ENCODE assay signal across 26 cellular contexts in genomic region chr1:156388814-156389137, GRCh38. TPM values are rescaled to one million over a fixed set of nuclear protein-coding genes. Genes with fewer than 3 reads are reported as not detected.
DNase-seq lines count a peak whose midpoint lies in the region; ATAC-seq, FAIRE-seq and TF ChIP-seq lines count a peak whose summit lies in the region.
"Had no signal": no experiment of that assay in that cellular context is flagged by ENCODE, and none has a peak within 500 bp of the region (broad histone marks: within the 10 kb centered on the region; RNA-seq: fewer than 3 reads in every experiment).

No MANE protein-coding gene starts in this region.

- H3K9me3 ChIP-seq in HepG2 (ENCODE audit: low read length): no peaks in the 10 kb centered on the region
- H3K9me3 ChIP-seq in right lobe of liver: no peaks in the 10 kb centered on the region
- no peaks in the 10 kb centered on the region for H3K9me3 ChIP-seq in endothelial cell of umbilical vein (replicated peaks; ENCODE audit: control insufficient read depth, insufficient read depth, low read length)
- H3K9me3 ChIP-seq: A549, BLaER1 had no signal

- TF ChIP-seq RAD21 in HepG2 (CRISPR knock-in tag; IDR thresholded peaks at IDR 0.05): no peak

- TF ChIP-seq EP300 in HepG2 (IDR thresholded peaks at IDR 0.05; ENCODE audit: low read depth in 2 of 2, low read length in 2 of 2) (no peak), HepG2 (CRISPR knock-in tag; IDR thresholded peaks at IDR 0.05; ENCODE audit: borderline replicate concordance) (no peak)

- peaks cover 10 to 43% of the 10 kb centered on the region in 2 experiments; a peak in 4 of 5 replicates for H3K27me3 ChIP-seq in HepG2 (ENCODE audit: control insufficient read depth in 1 of 2, insufficient read depth in 2 of 2, low read length in 2 of 2)
- H3K27me3 ChIP-seq in right lobe of liver: no peaks in the 10 kb centered on the region
- H3K27me3 ChIP-seq in endothelial cell of umbilical vein (ENCODE audit: control insufficient read depth in 2 of 2, insufficient read depth in 2 of 2, low read length in 2 of 2): peaks cover 26 to 36% of the 10 kb centered on the region in 2 experiments

- H3K4me1 Mint-ChIP-seq in nephron progenitor cell (peaks cover 41% of the 10 kb centered on the region), type B pancreatic cell (ENCODE audit: unreplicated experiment) (peaks cover 4% of the 10 kb centered on the region)

- dilution Hi-C loops in endothelial cell of umbilical vein (cut with MboI; ENCODE audit: extremely low pct_ligation_motif_present, low sequenced_read_pairs): no loop called here

- in situ Hi-C loops in HepG2 (cut with HindIII; ENCODE audit: extremely low pct_ligation_motif_present, low pct_unique_long_range_greater_than_20kb): loop anchor here (5.0 kb wide), 1 partner anchor 49 kb away; no protein-coding TSS in a partner anchor

- H3K27ac ChIP-seq in HepG2 (ENCODE audit: extremely low read length, insufficient read depth, low read length) (no peak overlapping the region), right lobe of liver (no peak overlapping the region), endothelial cell of umbilical vein (ENCODE audit: insufficient read depth, low read depth, low read length) (no peak overlapping the region)
- H3K27ac ChIP-seq: A549, BLaER1, coronary artery, epithelial cell of prostate, foreskin keratinocyte had no signal

- H3K27me3 Mint-ChIP-seq in nephron progenitor cell (ENCODE audit: low read depth, poor library complexity): peaks cover 82% of the 10 kb centered on the region
- peaks cover 75% of the 10 kb centered on the region for H3K27me3 Mint-ChIP-seq in type B pancreatic cell

- H3K9me3 Mint-ChIP-seq in nephron progenitor cell (no peaks in the 10 kb centered on the region), type B pancreatic cell (no peaks in the 10 kb centered on the region)
- H3K9me3 Mint-ChIP-seq: activated T-cell treated with anti-CD3 and anti-CD28 coated beads, Interleukin-2, amount 50 U/mL, for 72 hours had no signal

- CTCF ChIA-PET in HepG2 (lab: Yijun Ruan, JAX; ENCODE audit: low intra/inter-chr PET ratio, low total read pairs) (interaction anchor here (1.2 to 2.3 kb wide), 2 partner anchors 55 to 57 kb away, joined by 3 to 9 read pairs; no protein-coding TSS in a partner anchor), endothelial cell of umbilical vein (lab: Charles Lee) (interaction anchor here (1.0 to 3.2 kb wide), 4 partner anchors 53 to 220 kb away, joined by 3 to 39 read pairs (median 7); no protein-coding TSS in a partner anchor)

- H4K20me1 ChIP-seq in HepG2 (ENCODE audit: insufficient read depth, low read length) (no peaks in the 10 kb centered on the region), endothelial cell of umbilical vein (replicated peaks; ENCODE audit: control insufficient read depth, extremely low read depth, insufficient read depth, low read length) (no peaks in the 10 kb centered on the region)

- no peak for DNase-seq in HepG2 (ENCODE audit: low spot score)
- DNase-seq in right lobe of liver: no peak
- no peak for DNase-seq in endothelial cell of umbilical vein (ENCODE audit: low read depth, low spot score)
- DNase-seq in nephron progenitor cell: no peak
- no peak for DNase-seq in type B pancreatic cell (ENCODE audit: extremely low spot score, unreplicated experiment)
- DNase-seq in NCI-H524 treated with DMSO at 0.1 percent for 48 hours (lab: John Stamatoyannopoulos, UW): no peak
- DNase-seq: activated T-cell treated with anti-CD3 and anti-CD28 coated beads, Interleukin-2, amount 50 U/mL, for 72 hours; foreskin keratinocyte; HCEC 1CT; NCI-H1436 treated with DMSO at 0.1 percent for 48 hours; NCI-H774; stimulated activated CD4-positive, alpha-beta T cell treated with anti-CD3 and anti-CD28 coated beads, Interleukin-4, amount 100 ng/mL, for 24 hours; T-helper 17 cell had no signal

- no peaks in the 10 kb centered on the region for H3K9me1 ChIP-seq in endothelial cell of umbilical vein (replicated peaks; ENCODE audit: control insufficient read depth, extremely low read depth, insufficient read depth, low read length)

- H3K4me3 ChIP-seq in HepG2 (replicated peaks in 1 of 3; ENCODE audit: insufficient read depth in 1 of 3, low read depth in 2 of 3, low read length in 3 of 3) (peak overlapping the region; percentile 41 to 68 (median 47)), right lobe of liver (no peak overlapping the region), endothelial cell of umbilical vein (replicated peaks in 1 of 3; ENCODE audit: insufficient read depth in 1 of 3, low read depth in 1 of 3, low read length in 3 of 3) (no peak overlapping the region)
- H3K4me3 ChIP-seq: A549, BLaER1 had no signal

- ATAC-seq in HepG2 (no peak), right lobe of liver (no peak), GM19452 (IDR thresholded peaks at IDR 0.05; ENCODE audit: unreplicated experiment) (no peak), GM18868 (IDR thresholded peaks at IDR 0.05; ENCODE audit: unreplicated experiment) (no peak)
- ATAC-seq: A549; activated T-cell treated with anti-CD3 and anti-CD28 coated beads, Interleukin-2, amount 50 U/mL, for 72 hours; T-helper 17 cell had no signal

- no peak for FAIRE-seq in HepG2 (lab: Jason Lieb, UNC)
- FAIRE-seq in endothelial cell of umbilical vein (lab: Jason Lieb, UNC): no peak
- FAIRE-seq: A549, D721Med had no signal

- POLR2A ChIA-PET in HepG2 (lab: Yijun Ruan, JAX): interaction anchor here (1.2 to 1.8 kb wide), 4 partner anchors 10 to 57 kb away, joined by 3 to 15 read pairs (median 6); no protein-coding TSS in a partner anchor
- POLR2A ChIA-PET in endothelial cell of umbilical vein (lab: Charles Lee): no interaction called here

- H3K9ac ChIP-seq in HepG2 (ENCODE audit: insufficient read depth, low read depth, low read length) (peak overlapping the region; percentile 52), endothelial cell of umbilical vein (replicated peaks; ENCODE audit: extremely low read depth, insufficient read depth, low read length) (no peak overlapping the region)
- H3K9ac ChIP-seq: BLaER1 had no signal

- H3K36me3 Mint-ChIP-seq in nephron progenitor cell (ENCODE audit: low read depth) (no peaks in the 10 kb centered on the region), type B pancreatic cell (no peaks in the 10 kb centered on the region)

- peaks cover 39% of the 10 kb centered on the region for H3K4me1 ChIP-seq in HepG2 (ENCODE audit: insufficient read depth, low read length)
- no peaks in the 10 kb centered on the region for H3K4me1 ChIP-seq in right lobe of liver
- H3K4me1 ChIP-seq in endothelial cell of umbilical vein (ENCODE audit: control insufficient read depth, extremely low read depth, insufficient read depth, low read length): peaks cover 3% of the 10 kb centered on the region
- H3K4me1 ChIP-seq: foreskin keratinocyte had no signal

- H3K4me3 Mint-ChIP-seq in nephron progenitor cell: peak overlapping the region; percentile 54
- peak overlapping the region; percentile 20 for H3K4me3 Mint-ChIP-seq in type B pancreatic cell
- H3K4me3 Mint-ChIP-seq: activated naive CD8-positive, alpha-beta T cell; activated T-cell treated with anti-CD3 and anti-CD28 coated beads, Interleukin-2, amount 50 U/mL, for 72 hours; T-helper 17 cell had no signal

- H3K27ac Mint-ChIP-seq in nephron progenitor cell (no peak overlapping the region), type B pancreatic cell (no peak overlapping the region)
- H3K27ac Mint-ChIP-seq: activated naive CD8-positive, alpha-beta T cell; activated T-cell treated with anti-CD3 and anti-CD28 coated beads, Interleukin-2, amount 50 U/mL, for 72 hours; T-helper 17 cell had no signal

- intact Hi-C loops in HepG2 (cut with micrococcal nuclease; ENCODE audit: unreplicated experiment) (no loop called here), right lobe of liver (cut with DNase I) (loop anchor here (5.0 to 10.0 kb wide), 3 partner anchors 54 to 226 kb away; partner anchors contain the start of gene HAPLN2 (in 1 of the 2)), endothelial cell of umbilical vein (cut with micrococcal nuclease) (no loop called here)

- H3K36me3 ChIP-seq in HepG2 (replicated peaks in 1 of 2; ENCODE audit: control insufficient read depth in 1 of 2, insufficient read depth in 2 of 2, low read length in 2 of 2): peaks cover 9 to 16% of the 10 kb centered on the region in 2 experiments
- no peaks in the 10 kb centered on the region for H3K36me3 ChIP-seq in right lobe of liver
- no peaks in the 10 kb centered on the region for H3K36me3 ChIP-seq in endothelial cell of umbilical vein (ENCODE audit: control insufficient read depth in 2 of 2, extremely low read depth in 1 of 2, insufficient read depth in 2 of 2, low read length in 2 of 2)
- H3K36me3 ChIP-seq: BLaER1 had no signal

- H2AFZ ChIP-seq in HepG2 (ENCODE audit: low read length) (no peak overlapping the region), endothelial cell of umbilical vein (ENCODE audit: low read depth, low read length) (no peak overlapping the region)

- 21% methylated on average over 4 of the region's 8 CpGs for WGBS in HepG2 (ENCODE audit: low lambda C conversion rate)
- WGBS in right lobe of liver (ENCODE audit: insufficient coverage, low coverage, low lambda C conversion rate, missing lambda C conversion rate): 90% methylated on average over 2 of the region's 8 CpGs

- no TSS peak for BruUV-seq in HepG2 (replicated peaks; lab: Mats Ljungman, UMichigan)
- BruUV-seq in endothelial cell of umbilical vein (replicated peaks; lab: Mats Ljungman, UMichigan): no TSS peak

- 0 out of 4 replicates have a peak, but pooled peaks of 1 of the 2 experiments have one; percentile 21 for TF ChIP-seq POLR2A in HepG2 (IDR thresholded peaks at IDR 0.05; ENCODE audit: insufficient read depth in 1 of 2, low read depth in 2 of 2, low read length in 2 of 2)
- TF ChIP-seq POLR2A in right lobe of liver (IDR thresholded peaks at IDR 0.05): no peak
- no peak for TF ChIP-seq POLR2A in endothelial cell of umbilical vein (IDR thresholded peaks at IDR 0.05; ENCODE audit: low read depth, low read length)

- peak overlapping the region; percentile 82 for H3K4me2 ChIP-seq in HepG2 (ENCODE audit: low read depth, low read length)
- no peak overlapping the region for H3K4me2 ChIP-seq in endothelial cell of umbilical vein (ENCODE audit: insufficient read depth, low read length)
- H3K4me2 ChIP-seq: A549, BLaER1 had no signal

- TF ChIP-seq CTCF in HepG2 (CRISPR knock-in tag; IDR thresholded peaks at IDR 0.05) (no peak), right lobe of liver (IDR thresholded peaks at IDR 0.05) (no peak), endothelial cell of umbilical vein (IDR thresholded peaks at IDR 0.05; ENCODE audit: extremely low read depth in 1 of 2, insufficient read depth in 1 of 2, low read depth in 1 of 2, low read length in 2 of 2) (no peak), nephron progenitor cell (IDR thresholded peaks at IDR 0.05) (no peak), type B pancreatic cell (conservative IDR thresholded peaks at IDR 0.05) (no peak)

- H3K79me2 ChIP-seq in HepG2 (ENCODE audit: insufficient read depth, low read length) (no peaks in the 10 kb centered on the region), endothelial cell of umbilical vein (ENCODE audit: control insufficient read depth, insufficient read depth, low read length) (no peaks in the 10 kb centered on the region)

RNA-seq across cellular contexts. Expression of gene RHBG, which starts 19.8 kb away (rescaled TPM):
- total RNA-seq in HepG2 (2016; rRNA removed; fragmentation: Illumina TruSeq; extraction: Trizol) (19.9 and 73.5 TPM in 2 replicates), right lobe of liver (1 to 10 TPM in 2 of 6 experiments, under 1 TPM in 2, not detected in 2; 0.42 to 1.6 (median 1.1) TPM), endothelial cell of umbilical vein (not detected in 2 replicates), type B pancreatic cell (ENCODE audit: low replicate concordance) (0.17 and 0.88 TPM in 2 replicates)
- total RNA-seq in HepG2 (2016; cell fraction: cytosol; rRNA removed; fragmentation: Illumina TruSeq; extraction: Trizol; ENCODE audit: low read depth): 27.1 and 27.2 TPM in 2 replicates
- 19.0 and 70.7 TPM in 2 replicates for total RNA-seq in HepG2 (2016; cell fraction: insoluble cytoplasmic fraction; rRNA removed; fragmentation: Illumina TruSeq; extraction: Trizol)
- 28.4 and 29.7 TPM in 2 replicates for total RNA-seq in HepG2 (2016; cell fraction: membrane; rRNA removed; fragmentation: Illumina TruSeq; extraction: Trizol)
- 120 and 140 TPM in 2 replicates for total RNA-seq in HepG2 (2016; cell fraction: nucleus; rRNA removed; fragmentation: Illumina TruSeq; extraction: Trizol)
- polyA plus RNA-seq in HepG2 (2011; rRNA removed) (61.8 and 90.0 TPM in 2 replicates), endothelial cell of umbilical vein (not detected in 2 replicates)
- 15.8 and 22.5 TPM in 2 replicates for polyA plus RNA-seq in HepG2 (2011; cell fraction: cytosol; rRNA removed)
- polyA plus RNA-seq in HepG2 (2011; cell fraction: nucleus; rRNA removed): 518 and 570 TPM in 2 replicates
- polyA plus RNA-seq in HepG2 (2012): 48.2 and 62.5 TPM in 2 replicates
- 19.4 and 21.4 TPM in 2 replicates for polyA plus RNA-seq in HepG2 (2016; cell fraction: cytosol; fragmentation: Illumina TruSeq; extraction: Trizol; ENCODE audit: low read depth)
- 25.1 and 33.6 TPM in 2 replicates for polyA plus RNA-seq in HepG2 (2016; cell fraction: insoluble cytoplasmic fraction; fragmentation: Illumina TruSeq; extraction: Trizol; ENCODE audit: low read depth)
- 30.5 and 32.9 TPM in 2 replicates for polyA plus RNA-seq in HepG2 (2016; cell fraction: membrane; fragmentation: Illumina TruSeq; extraction: Trizol; ENCODE audit: low read depth)
- 499 and 532 TPM in 2 replicates for polyA plus RNA-seq in HepG2 (2016; cell fraction: nucleus; fragmentation: Illumina TruSeq; extraction: Trizol; ENCODE audit: insufficient read depth, low read depth)
- polyA minus RNA-seq in HepG2 (2011; rRNA and poly(A)+ RNA removed; ENCODE audit: low replicate concordance): 63.5 TPM in 1 of 2 replicates, not detected in the other
- polyA minus RNA-seq in HepG2 (2011; cell fraction: cytosol; rRNA and poly(A)+ RNA removed): 7.9 and 12.7 TPM in 2 replicates
- 124 and 143 TPM in 2 replicates for polyA minus RNA-seq in HepG2 (2011; cell fraction: nucleus; rRNA and poly(A)+ RNA removed)
- not detected in 2 replicates for polyA plus RNA-seq in endothelial cell of umbilical vein (2011; cell fraction: cytosol; rRNA removed)
- polyA plus RNA-seq in endothelial cell of umbilical vein (2011; cell fraction: nucleus; rRNA removed): not detected in 2 replicates
- polyA plus RNA-seq in endothelial cell of umbilical vein (2012): not detected in 2 replicates
- polyA minus RNA-seq in endothelial cell of umbilical vein: not detected in 2 replicates
- not detected for polyA minus RNA-seq in endothelial cell of umbilical vein (2011; cell fraction: cytosol; rRNA and poly(A)+ RNA removed)
- polyA minus RNA-seq in endothelial cell of umbilical vein (2011; cell fraction: nucleus; rRNA and poly(A)+ RNA removed): not detected in 2 replicates
- total RNA-seq: activated CD8-positive, alpha-beta memory T cell treated with anti-CD3 and anti-CD28 coated beads for 36 hours; activated T-cell treated with anti-CD3 and anti-CD28 coated beads, Interleukin-2, amount 50 U/mL, for 72 hours; M059J; posterior vena cava; SK-MEL-5; T-helper 17 cell had no signal
- polyA plus RNA-seq: foreskin keratinocyte had no signal

RNA-seq across cellular contexts. Expression of gene TSACC, which starts 50.5 kb away (rescaled TPM):
- total RNA-seq in HepG2 (2016; rRNA removed; fragmentation: Illumina TruSeq; extraction: Trizol) (1.6 and 2.6 TPM in 2 replicates), right lobe of liver (1 to 10 TPM in 2 of 6 experiments, under 1 TPM in 2, not detected in 2; 0.37 to 1.1 (median 0.99) TPM), endothelial cell of umbilical vein (0.69 TPM in 1 of 2 replicates, not detected in the other), type B pancreatic cell (ENCODE audit: low replicate concordance) (0.63 TPM in 1 of 2 replicates, not detected in the other)
- 3.1 and 3.2 TPM in 2 replicates for total RNA-seq in HepG2 (2016; cell fraction: cytosol; rRNA removed; fragmentation: Illumina TruSeq; extraction: Trizol; ENCODE audit: low read depth)
- 1.7 and 2.4 TPM in 2 replicates for total RNA-seq in HepG2 (2016; cell fraction: insoluble cytoplasmic fraction; rRNA removed; fragmentation: Illumina TruSeq; extraction: Trizol)
- total RNA-seq in HepG2 (2016; cell fraction: membrane; rRNA removed; fragmentation: Illumina TruSeq; extraction: Trizol): 1.8 and 4.6 TPM in 2 replicates
- total RNA-seq in HepG2 (2016; cell fraction: nucleus; rRNA removed; fragmentation: Illumina TruSeq; extraction: Trizol): 1.3 and 1.8 TPM in 2 replicates
- polyA plus RNA-seq in HepG2 (2011; rRNA removed) (1.5 and 1.6 TPM in 2 replicates), endothelial cell of umbilical vein (0.38 and 0.94 TPM in 2 replicates)
- 2.1 and 3.4 TPM in 2 replicates for polyA plus RNA-seq in HepG2 (2011; cell fraction: cytosol; rRNA removed)
- polyA plus RNA-seq in HepG2 (2011; cell fraction: nucleus; rRNA removed): 0.64 and 1.1 TPM in 2 replicates
- polyA plus RNA-seq in HepG2 (2012): 1.0 and 1.6 TPM in 2 replicates
- polyA plus RNA-seq in HepG2 (2016; cell fraction: cytosol; fragmentation: Illumina TruSeq; extraction: Trizol; ENCODE audit: low read depth): 3.0 and 3.7 TPM in 2 replicates
- polyA plus RNA-seq in HepG2 (2016; cell fraction: insoluble cytoplasmic fraction; fragmentation: Illumina TruSeq; extraction: Trizol; ENCODE audit: low read depth): 2.9 and 3.8 TPM in 2 replicates
- 3.6 and 4.2 TPM in 2 replicates for polyA plus RNA-seq in HepG2 (2016; cell fraction: membrane; fragmentation: Illumina TruSeq; extraction: Trizol; ENCODE audit: low read depth)
- polyA plus RNA-seq in HepG2 (2016; cell fraction: nucleus; fragmentation: Illumina TruSeq; extraction: Trizol; ENCODE audit: insufficient read depth, low read depth): 1.3 TPM in 1 of 2 replicates, not detected in the other
- 0.88 and 2.1 TPM in 2 replicates for polyA minus RNA-seq in HepG2 (2011; rRNA and poly(A)+ RNA removed; ENCODE audit: low replicate concordance)
- not detected in 2 replicates for polyA minus RNA-seq in HepG2 (2011; cell fraction: cytosol; rRNA and poly(A)+ RNA removed)
- 1.3 TPM in 1 of 2 replicates, not detected in the other for polyA minus RNA-seq in HepG2 (2011; cell fraction: nucleus; rRNA and poly(A)+ RNA removed)
- polyA plus RNA-seq in endothelial cell of umbilical vein (2011; cell fraction: cytosol; rRNA removed): 0.15 and 0.16 TPM in 2 replicates
- polyA plus RNA-seq in endothelial cell of umbilical vein (2011; cell fraction: nucleus; rRNA removed): not detected in 2 replicates
- not detected in 2 replicates for polyA plus RNA-seq in endothelial cell of umbilical vein (2012)
- not detected in 2 replicates for polyA minus RNA-seq in endothelial cell of umbilical vein
- polyA minus RNA-seq in endothelial cell of umbilical vein (2011; cell fraction: cytosol; rRNA and poly(A)+ RNA removed): not detected
- polyA minus RNA-seq in endothelial cell of umbilical vein (2011; cell fraction: nucleus; rRNA and poly(A)+ RNA removed): not detected in 2 replicates
- total RNA-seq: G401, M059J, posterior vena cava had no signal

RNA-seq across cellular contexts. Expression of gene CCT3, which starts 50.7 kb away (rescaled TPM):
- total RNA-seq in HepG2 (2016; rRNA removed; fragmentation: Illumina TruSeq; extraction: Trizol) (615 and 870 TPM in 2 replicates), right lobe of liver (100 to 1,000 TPM in 3 of 6 experiments, 10 to 100 TPM in 3; 79.3 to 179 (median 115) TPM), endothelial cell of umbilical vein (330 and 367 TPM in 2 replicates), type B pancreatic cell (ENCODE audit: low replicate concordance) (209 and 301 TPM in 2 replicates)
- total RNA-seq in HepG2 (2016; cell fraction: cytosol; rRNA removed; fragmentation: Illumina TruSeq; extraction: Trizol; ENCODE audit: low read depth): 207 and 214 TPM in 2 replicates
- 624 and 897 TPM in 2 replicates for total RNA-seq in HepG2 (2016; cell fraction: insoluble cytoplasmic fraction; rRNA removed; fragmentation: Illumina TruSeq; extraction: Trizol)
- total RNA-seq in HepG2 (2016; cell fraction: membrane; rRNA removed; fragmentation: Illumina TruSeq; extraction: Trizol): 301 and 320 TPM in 2 replicates
- total RNA-seq in HepG2 (2016; cell fraction: nucleus; rRNA removed; fragmentation: Illumina TruSeq; extraction: Trizol): 255 and 260 TPM in 2 replicates
- polyA plus RNA-seq in HepG2 (2011; rRNA removed) (301 and 319 TPM in 2 replicates), endothelial cell of umbilical vein (255 and 276 TPM in 2 replicates)
- polyA plus RNA-seq in HepG2 (2011; cell fraction: cytosol; rRNA removed): 366 and 378 TPM in 2 replicates
- 96.9 and 114 TPM in 2 replicates for polyA plus RNA-seq in HepG2 (2011; cell fraction: nucleus; rRNA removed)
- polyA plus RNA-seq in HepG2 (2012): 221 and 275 TPM in 2 replicates
- polyA plus RNA-seq in HepG2 (2016; cell fraction: cytosol; fragmentation: Illumina TruSeq; extraction: Trizol; ENCODE audit: low read depth): 103 and 105 TPM in 2 replicates
- 652 and 701 TPM in 2 replicates for polyA plus RNA-seq in HepG2 (2016; cell fraction: insoluble cytoplasmic fraction; fragmentation: Illumina TruSeq; extraction: Trizol; ENCODE audit: low read depth)
- 159 and 175 TPM in 2 replicates for polyA plus RNA-seq in HepG2 (2016; cell fraction: membrane; fragmentation: Illumina TruSeq; extraction: Trizol; ENCODE audit: low read depth)
- polyA plus RNA-seq in HepG2 (2016; cell fraction: nucleus; fragmentation: Illumina TruSeq; extraction: Trizol; ENCODE audit: insufficient read depth, low read depth): 306 and 309 TPM in 2 replicates
- 227 and 626 TPM in 2 replicates for polyA minus RNA-seq in HepG2 (2011; rRNA and poly(A)+ RNA removed; ENCODE audit: low replicate concordance)
- 253 and 292 TPM in 2 replicates for polyA minus RNA-seq in HepG2 (2011; cell fraction: cytosol; rRNA and poly(A)+ RNA removed)
- 83.3 and 153 TPM in 2 replicates for polyA minus RNA-seq in HepG2 (2011; cell fraction: nucleus; rRNA and poly(A)+ RNA removed)
- polyA plus RNA-seq in endothelial cell of umbilical vein (2011; cell fraction: cytosol; rRNA removed): 398 and 417 TPM in 2 replicates
- polyA plus RNA-seq in endothelial cell of umbilical vein (2011; cell fraction: nucleus; rRNA removed): 208 and 265 TPM in 2 replicates
- 267 and 391 TPM in 2 replicates for polyA plus RNA-seq in endothelial cell of umbilical vein (2012)
- 344 and 372 TPM in 2 replicates for polyA minus RNA-seq in endothelial cell of umbilical vein
- polyA minus RNA-seq in endothelial cell of umbilical vein (2011; cell fraction: cytosol; rRNA and poly(A)+ RNA removed): 436 TPM
- 72.6 and 99.4 TPM in 2 replicates for polyA minus RNA-seq in endothelial cell of umbilical vein (2011; cell fraction: nucleus; rRNA and poly(A)+ RNA removed)

Comparison
In these comparisons a context has a peak if more than half of its experiments do, and no peak if none do; other contexts are left out.
1. H3K4me3 ChIP-seq: peak in HepG2 (3 of 3); none in right lobe of liver (0 of 3) and endothelial cell of umbilical vein (0 of 3).
2. RNA of gene RHBG, which starts 19.8 kb away (total RNA-seq): 19.0 to 140 TPM in HepG2; 0.42 to 1.6 TPM in right lobe of liver, 0.17 to 0.88 TPM in type B pancreatic cell and not detected in endothelial cell of umbilical vein; every median in the first group is over 4 times any median in the second.
3. intact Hi-C loops: an anchor here in right lobe of liver (5.0 to 10.0 kb wide); none called in HepG2 and endothelial cell of umbilical vein.